ENCODE assay signal across 27 cellular contexts in genomic region chr9:35508069-35508468, GRCh38. TPM values are rescaled to one million over a fixed set of nuclear protein-coding genes. Genes with fewer than 3 reads are reported as not detected.
DNase-seq lines count a peak whose midpoint lies in the region; ATAC-seq, FAIRE-seq and TF ChIP-seq lines count a peak whose summit lies in the region.
"Had no signal": no experiment of that assay in that cellular context is flagged by ENCODE, and none has a peak within 500 bp of the region (broad histone marks: within the 10 kb centered on the region; RNA-seq: fewer than 3 reads in every experiment).

No MANE protein-coding gene starts in this region.

- H3K27ac ChIP-seq in RWPE2 (ENCODE audit: poor library complexity, severe bottlenecking) (peak overlapping the region; percentile 98), thoracic aorta (peak overlapping the region; percentile 87)
- H3K27ac ChIP-seq: foreskin keratinocyte, hepatocyte, parathyroid adenoma had no signal

- POLR2A ChIA-PET in MCF 10A (lab: Yijun Ruan, JAX): interaction anchor here (0.6 to 3.8 kb wide), 5 partner anchors 9 to 19 kb away, joined by 3 to 30 read pairs (median 3); partner anchors contain the start of gene RUSC2

- no peaks in the 10 kb centered on the region for H3K27me3 Mint-ChIP-seq in MCF 10A (ENCODE audit: insufficient read depth, unreplicated experiment)
- H3K27me3 Mint-ChIP-seq: stimulated activated naive CD8-positive, alpha-beta T cell treated with anti-CD3 and anti-CD28 coated beads, Interleukin-15, amount 100 ng/mL, for 72 hours had no signal

- FAIRE-seq in urothelium cell line (lab: Jason Lieb, UNC): no peak

- ATAC-seq in RWPE2 (ENCODE audit: low read depth) (no peak), thoracic aorta (ENCODE audit: insufficient number of reproducible peaks, low FRiP score, low read depth) (no peak)
- ATAC-seq: activated naive CD4-positive, alpha-beta T cell treated with anti-CD3 and anti-CD28 coated beads, Interleukin-2, amount 50 U/mL, for 72 hours; foreskin keratinocyte; GM23338; stimulated activated naive CD8-positive, alpha-beta T cell treated with anti-CD3 and anti-CD28 coated beads, Interleukin-15, amount 100 ng/mL, for 72 hours had no signal

- H3K4me3 ChIP-seq in RWPE2 (ENCODE audit: severe bottlenecking): no peak overlapping the region
- H3K4me3 ChIP-seq in thoracic aorta: no peak overlapping the region
- H3K4me3 ChIP-seq: GM23338, hepatocyte had no signal

- no peaks in the 10 kb centered on the region for H3K27me3 ChIP-seq in RWPE2 (ENCODE audit: insufficient read depth, poor library complexity, severe bottlenecking)
- H3K27me3 ChIP-seq in thoracic aorta (replicated peaks; ENCODE audit: insufficient read depth): no peaks in the 10 kb centered on the region
- H3K27me3 ChIP-seq: foreskin keratinocyte, hepatocyte had no signal

- CTCF ChIA-PET in MCF 10A (lab: Yijun Ruan, JAX): no interaction called here

- H3K4me1 ChIP-seq in RWPE2 (ENCODE audit: insufficient read depth, poor library complexity, severe bottlenecking) (peaks cover 36% of the 10 kb centered on the region), thoracic aorta (ENCODE audit: control insufficient read depth in 1 of 2, low read depth in 2 of 2) (peaks cover 41 to 80% of the 10 kb centered on the region in 2 donors)

- H3K36me3 ChIP-seq in RWPE2 (ENCODE audit: low read depth): peaks cover 18% of the 10 kb centered on the region
- no peaks in the 10 kb centered on the region for H3K36me3 ChIP-seq in thoracic aorta

- H3K4me3 Mint-ChIP-seq in MCF 10A (ENCODE audit: unreplicated experiment): no peak overlapping the region
- H3K4me3 Mint-ChIP-seq: CD4-positive, alpha-beta memory T cell; GM23338; stimulated activated naive CD8-positive, alpha-beta T cell treated with anti-CD3 and anti-CD28 coated beads, Interleukin-15, amount 100 ng/mL, for 72 hours had no signal

- peaks cover 28% of the 10 kb centered on the region for H3K4me1 Mint-ChIP-seq in MCF 10A (ENCODE audit: insufficient read depth, unreplicated experiment)
- H3K4me1 Mint-ChIP-seq: CD4-positive, alpha-beta memory T cell; GM23338; stimulated activated naive CD8-positive, alpha-beta T cell treated with anti-CD3 and anti-CD28 coated beads, Interleukin-15, amount 100 ng/mL, for 72 hours had no signal

- H3K36me3 Mint-ChIP-seq in MCF 10A (ENCODE audit: insufficient read depth, unreplicated experiment): peaks cover 13% of the 10 kb centered on the region
- H3K36me3 Mint-ChIP-seq: activated naive CD4-positive, alpha-beta T cell treated with anti-CD3 and anti-CD28 coated beads, Interleukin-2, amount 50 U/mL, for 72 hours; CD4-positive, alpha-beta memory T cell had no signal

- no peaks in the 10 kb centered on the region for H3K9me3 Mint-ChIP-seq in MCF 10A (ENCODE audit: unreplicated experiment)
- H3K9me3 Mint-ChIP-seq: activated naive CD4-positive, alpha-beta T cell treated with anti-CD3 and anti-CD28 coated beads, Interleukin-2, amount 50 U/mL, for 72 hours; activated T-helper 2 cell treated with anti-CD3 and anti-CD28 coated beads, Interferon-gamma antibody, Interleukin-2, Interleukin-4, amounts not matched to agents 10 μg/mL and 5 μg/mL and 100 μg/mL, durations not matched to agents 14 hours and 24 hours and 36 hours; CD4-positive, alpha-beta memory T cell; GM23338; stimulated activated naive CD8-positive, alpha-beta T cell treated with anti-CD3 and anti-CD28 coated beads, Interleukin-15, amount 100 ng/mL, for 72 hours had no signal

- intact Hi-C loops in MCF 10A (cut with micrococcal nuclease): no loop called here

- DNase-seq in HT1080 (ENCODE audit: low read depth) (peak; percentile 10), RWPE2 (ENCODE audit: low spot score) (no peak), iris pigment epithelial cell (ENCODE audit: low read depth) (peak; percentile 76), thoracic aorta (ENCODE audit: low spot score) (no peak), MCF 10A (ENCODE audit: unreplicated experiment) (no peak), urothelium cell line (ENCODE audit: low spot score) (no peak), NCI-H524 treated with DMSO at 0.1 percent for 48 hours (lab: John Stamatoyannopoulos, UW) (no peak)
- DNase-seq: activated CD4-positive, alpha-beta T cell treated with anti-CD3 and anti-CD28 coated beads, Interleukin-2, amount 50 U/mL, for 48 hours; CD4-positive, alpha-beta memory T cell; cerebellar nuclear complex; DMS153; effector CD8-positive, alpha-beta T cell; erythroblast; foreskin keratinocyte; Karpas-422; NCI-H1105; NCI-H2029; NCI-H226; NCI-H82; SHP77 treated with DMSO at 0.1 percent for 48 hours; stimulated activated naive CD8-positive, alpha-beta T cell treated with anti-CD3 and anti-CD28 coated beads, Interleukin-15, amount 100 ng/mL, for 72 hours; trophoblast cell had no signal

- no peak for TF ChIP-seq CTCF in RWPE2 (IDR thresholded peaks at IDR 0.05; ENCODE audit: poor library complexity, severe bottlenecking)
- TF ChIP-seq CTCF in thoracic aorta (IDR thresholded peaks at IDR 0.05): no peak
- no peak for TF ChIP-seq CTCF in MCF 10A (IDR thresholded peaks at IDR 0.05; ENCODE audit: unreplicated experiment)

- H3K27ac Mint-ChIP-seq in MCF 10A (ENCODE audit: low read depth, unreplicated experiment): no peak overlapping the region
- H3K27ac Mint-ChIP-seq: activated naive CD4-positive, alpha-beta T cell treated with anti-CD3 and anti-CD28 coated beads, Interleukin-2, amount 50 U/mL, for 72 hours; activated T-helper 2 cell treated with anti-CD3 and anti-CD28 coated beads, Interferon-gamma antibody, Interleukin-2, Interleukin-4, amounts not matched to agents 10 μg/mL and 5 μg/mL and 100 μg/mL, durations not matched to agents 14 hours and 24 hours and 36 hours; CD4-positive, alpha-beta memory T cell; GM23338; stimulated activated naive CD8-positive, alpha-beta T cell treated with anti-CD3 and anti-CD28 coated beads, Interleukin-15, amount 100 ng/mL, for 72 hours had no signal

- H3K9me3 ChIP-seq in RWPE2 (ENCODE audit: severe bottlenecking) (peaks cover under 1% of the 10 kb centered on the region), thoracic aorta (no peaks in the 10 kb centered on the region)

- BruUV-seq in MCF 10A (replicated peaks; lab: Mats Ljungman, UMichigan): no TSS peak

RNA-seq across cellular contexts. Expression of gene RUSC2, which starts 18.2 kb away (rescaled TPM):
- 17.2 and 18.6 TPM in 2 replicates for total RNA-seq in HT1080 (2014; rRNA removed; shearing (Covaris generic))
- polyA plus RNA-seq in HT1080 (2015; cell fraction: cytosol; rRNA removed): 23.9 and 24.6 TPM in 2 replicates
- polyA plus RNA-seq in HT1080 (2015; cell fraction: nucleus; rRNA removed): 51.9 and 52.5 TPM in 2 replicates
- total RNA-seq in thoracic aorta (100 to 1,000 TPM in 1 of 2 donors, 10 to 100 TPM in 1; 89.8 to 124 TPM), MCF 10A (2022) (27.8 and 30.5 TPM in 2 replicates)

Comparison
In these comparisons a context has a peak if more than half of its experiments do, and no peak if none do; other contexts are left out.
1. DNase-seq: peak in HT1080 (single experiment) and iris pigment epithelial cell (single experiment); none in RWPE2 (single experiment), thoracic aorta (single experiment), MCF 10A (single experiment), urothelium cell line (single experiment) and NCI-H524 treated with DMSO at 0.1 percent for 48 hours (single experiment).